In the genomic region with DNA sequence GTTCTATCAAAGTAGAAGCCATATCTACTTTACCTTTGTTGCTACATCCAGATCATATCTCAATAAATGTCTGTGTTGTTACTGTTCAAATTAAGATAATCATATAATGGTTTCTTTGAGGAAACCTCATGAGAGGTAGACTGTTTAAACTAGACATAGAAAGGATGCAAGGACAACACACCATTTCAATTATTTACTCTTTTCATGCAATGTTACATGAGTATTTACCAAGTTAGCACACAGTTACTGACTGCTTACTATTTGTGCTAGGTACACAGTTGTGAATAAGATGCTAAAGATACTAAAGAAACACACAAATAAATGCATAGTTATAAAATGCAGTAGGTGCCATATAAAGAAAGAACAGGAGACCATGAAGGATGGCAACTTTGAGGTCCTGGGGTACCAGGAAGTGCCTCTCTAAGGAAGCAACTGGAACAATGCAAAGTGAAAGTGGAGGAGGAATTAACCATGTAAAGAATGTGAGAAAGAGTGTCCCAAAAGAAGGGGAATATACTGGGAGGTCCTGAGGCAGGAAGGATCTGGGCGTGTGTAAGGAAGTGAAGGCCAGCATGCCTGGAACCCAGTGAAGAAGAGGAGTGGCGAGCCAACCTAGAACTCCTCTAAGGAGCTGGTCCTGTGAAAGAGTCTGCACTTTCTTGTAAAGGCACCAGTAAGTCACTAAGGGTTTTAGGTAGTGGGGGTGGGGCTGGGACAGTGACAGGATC, we compare ENCODE assay signal across 2 cellular contexts.
TF ChIP-seq lines count a peak whose summit lies in the region.

No MANE protein-coding gene starts in this region.

TF ChIP-seq in A549, 52 proteins besides CTCF, POLR2A, EP300 and RAD21:
- no peak for TF ChIP-seq RARB (CRISPR knock-in tag; IDR thresholded peaks at IDR 0.05)
TF ChIP-seq in A549: peak in this region for 0.

TF ChIP-seq in GM23338, 12 proteins besides CTCF, POLR2A, EP300 and RAD21:
- no peak for TF ChIP-seq EZH2phosphoT487 (IDR thresholded peaks at IDR 0.05; ENCODE audit: unreplicated experiment)
- TF ChIP-seq CREB1 (CRISPR knock-in tag; IDR thresholded peaks at IDR 0.05; ENCODE audit: low read depth) = no peak
- TF ChIP-seq EZH2 (IDR thresholded peaks at IDR 0.05; ENCODE audit: low read depth, unreplicated experiment) = no peak
- TF ChIP-seq, protein P1, sequence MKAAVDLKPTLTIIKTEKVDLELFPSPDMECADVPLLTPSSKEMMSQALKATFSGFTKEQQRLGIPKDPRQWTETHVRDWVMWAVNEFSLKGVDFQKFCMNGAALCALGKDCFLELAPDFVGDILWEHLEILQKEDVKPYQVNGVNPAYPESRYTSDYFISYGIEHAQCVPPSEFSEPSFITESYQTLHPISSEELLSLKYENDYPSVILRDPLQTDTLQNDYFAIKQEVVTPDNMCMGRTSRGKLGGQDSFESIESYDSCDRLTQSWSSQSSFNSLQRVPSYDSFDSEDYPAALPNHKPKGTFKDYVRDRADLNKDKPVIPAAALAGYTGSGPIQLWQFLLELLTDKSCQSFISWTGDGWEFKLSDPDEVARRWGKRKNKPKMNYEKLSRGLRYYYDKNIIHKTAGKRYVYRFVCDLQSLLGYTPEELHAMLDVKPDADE (IDR thresholded peaks at IDR 0.05) = no peak
- TF ChIP-seq, protein P2, sequence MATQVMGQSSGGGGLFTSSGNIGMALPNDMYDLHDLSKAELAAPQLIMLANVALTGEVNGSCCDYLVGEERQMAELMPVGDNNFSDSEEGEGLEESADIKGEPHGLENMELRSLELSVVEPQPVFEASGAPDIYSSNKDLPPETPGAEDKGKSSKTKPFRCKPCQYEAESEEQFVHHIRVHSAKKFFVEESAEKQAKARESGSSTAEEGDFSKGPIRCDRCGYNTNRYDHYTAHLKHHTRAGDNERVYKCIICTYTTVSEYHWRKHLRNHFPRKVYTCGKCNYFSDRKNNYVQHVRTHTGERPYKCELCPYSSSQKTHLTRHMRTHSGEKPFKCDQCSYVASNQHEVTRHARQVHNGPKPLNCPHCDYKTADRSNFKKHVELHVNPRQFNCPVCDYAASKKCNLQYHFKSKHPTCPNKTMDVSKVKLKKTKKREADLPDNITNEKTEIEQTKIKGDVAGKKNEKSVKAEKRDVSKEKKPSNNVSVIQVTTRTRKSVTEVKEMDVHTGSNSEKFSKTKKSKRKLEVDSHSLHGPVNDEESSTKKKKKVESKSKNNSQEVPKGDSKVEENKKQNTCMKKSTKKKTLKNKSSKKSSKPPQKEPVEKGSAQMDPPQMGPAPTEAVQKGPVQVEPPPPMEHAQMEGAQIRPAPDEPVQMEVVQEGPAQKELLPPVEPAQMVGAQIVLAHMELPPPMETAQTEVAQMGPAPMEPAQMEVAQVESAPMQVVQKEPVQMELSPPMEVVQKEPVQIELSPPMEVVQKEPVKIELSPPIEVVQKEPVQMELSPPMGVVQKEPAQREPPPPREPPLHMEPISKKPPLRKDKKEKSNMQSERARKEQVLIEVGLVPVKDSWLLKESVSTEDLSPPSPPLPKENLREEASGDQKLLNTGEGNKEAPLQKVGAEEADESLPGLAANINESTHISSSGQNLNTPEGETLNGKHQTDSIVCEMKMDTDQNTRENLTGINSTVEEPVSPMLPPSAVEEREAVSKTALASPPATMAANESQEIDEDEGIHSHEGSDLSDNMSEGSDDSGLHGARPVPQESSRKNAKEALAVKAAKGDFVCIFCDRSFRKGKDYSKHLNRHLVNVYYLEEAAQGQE (IDR thresholded peaks at IDR 0.05; ENCODE audit: unreplicated experiment) = no peak
- no peak for TF ChIP-seq ZNF114 (CRISPR knock-in tag; IDR thresholded peaks at IDR 0.05)
- no peak for TF ChIP-seq NANOG (IDR thresholded peaks at IDR 0.05; ENCODE audit: borderline replicate concordance)
- no peak for TF ChIP-seq ZNF331 (CRISPR knock-in tag; IDR thresholded peaks at IDR 0.05; ENCODE audit: low read depth)
- TF ChIP-seq, protein P3, sequence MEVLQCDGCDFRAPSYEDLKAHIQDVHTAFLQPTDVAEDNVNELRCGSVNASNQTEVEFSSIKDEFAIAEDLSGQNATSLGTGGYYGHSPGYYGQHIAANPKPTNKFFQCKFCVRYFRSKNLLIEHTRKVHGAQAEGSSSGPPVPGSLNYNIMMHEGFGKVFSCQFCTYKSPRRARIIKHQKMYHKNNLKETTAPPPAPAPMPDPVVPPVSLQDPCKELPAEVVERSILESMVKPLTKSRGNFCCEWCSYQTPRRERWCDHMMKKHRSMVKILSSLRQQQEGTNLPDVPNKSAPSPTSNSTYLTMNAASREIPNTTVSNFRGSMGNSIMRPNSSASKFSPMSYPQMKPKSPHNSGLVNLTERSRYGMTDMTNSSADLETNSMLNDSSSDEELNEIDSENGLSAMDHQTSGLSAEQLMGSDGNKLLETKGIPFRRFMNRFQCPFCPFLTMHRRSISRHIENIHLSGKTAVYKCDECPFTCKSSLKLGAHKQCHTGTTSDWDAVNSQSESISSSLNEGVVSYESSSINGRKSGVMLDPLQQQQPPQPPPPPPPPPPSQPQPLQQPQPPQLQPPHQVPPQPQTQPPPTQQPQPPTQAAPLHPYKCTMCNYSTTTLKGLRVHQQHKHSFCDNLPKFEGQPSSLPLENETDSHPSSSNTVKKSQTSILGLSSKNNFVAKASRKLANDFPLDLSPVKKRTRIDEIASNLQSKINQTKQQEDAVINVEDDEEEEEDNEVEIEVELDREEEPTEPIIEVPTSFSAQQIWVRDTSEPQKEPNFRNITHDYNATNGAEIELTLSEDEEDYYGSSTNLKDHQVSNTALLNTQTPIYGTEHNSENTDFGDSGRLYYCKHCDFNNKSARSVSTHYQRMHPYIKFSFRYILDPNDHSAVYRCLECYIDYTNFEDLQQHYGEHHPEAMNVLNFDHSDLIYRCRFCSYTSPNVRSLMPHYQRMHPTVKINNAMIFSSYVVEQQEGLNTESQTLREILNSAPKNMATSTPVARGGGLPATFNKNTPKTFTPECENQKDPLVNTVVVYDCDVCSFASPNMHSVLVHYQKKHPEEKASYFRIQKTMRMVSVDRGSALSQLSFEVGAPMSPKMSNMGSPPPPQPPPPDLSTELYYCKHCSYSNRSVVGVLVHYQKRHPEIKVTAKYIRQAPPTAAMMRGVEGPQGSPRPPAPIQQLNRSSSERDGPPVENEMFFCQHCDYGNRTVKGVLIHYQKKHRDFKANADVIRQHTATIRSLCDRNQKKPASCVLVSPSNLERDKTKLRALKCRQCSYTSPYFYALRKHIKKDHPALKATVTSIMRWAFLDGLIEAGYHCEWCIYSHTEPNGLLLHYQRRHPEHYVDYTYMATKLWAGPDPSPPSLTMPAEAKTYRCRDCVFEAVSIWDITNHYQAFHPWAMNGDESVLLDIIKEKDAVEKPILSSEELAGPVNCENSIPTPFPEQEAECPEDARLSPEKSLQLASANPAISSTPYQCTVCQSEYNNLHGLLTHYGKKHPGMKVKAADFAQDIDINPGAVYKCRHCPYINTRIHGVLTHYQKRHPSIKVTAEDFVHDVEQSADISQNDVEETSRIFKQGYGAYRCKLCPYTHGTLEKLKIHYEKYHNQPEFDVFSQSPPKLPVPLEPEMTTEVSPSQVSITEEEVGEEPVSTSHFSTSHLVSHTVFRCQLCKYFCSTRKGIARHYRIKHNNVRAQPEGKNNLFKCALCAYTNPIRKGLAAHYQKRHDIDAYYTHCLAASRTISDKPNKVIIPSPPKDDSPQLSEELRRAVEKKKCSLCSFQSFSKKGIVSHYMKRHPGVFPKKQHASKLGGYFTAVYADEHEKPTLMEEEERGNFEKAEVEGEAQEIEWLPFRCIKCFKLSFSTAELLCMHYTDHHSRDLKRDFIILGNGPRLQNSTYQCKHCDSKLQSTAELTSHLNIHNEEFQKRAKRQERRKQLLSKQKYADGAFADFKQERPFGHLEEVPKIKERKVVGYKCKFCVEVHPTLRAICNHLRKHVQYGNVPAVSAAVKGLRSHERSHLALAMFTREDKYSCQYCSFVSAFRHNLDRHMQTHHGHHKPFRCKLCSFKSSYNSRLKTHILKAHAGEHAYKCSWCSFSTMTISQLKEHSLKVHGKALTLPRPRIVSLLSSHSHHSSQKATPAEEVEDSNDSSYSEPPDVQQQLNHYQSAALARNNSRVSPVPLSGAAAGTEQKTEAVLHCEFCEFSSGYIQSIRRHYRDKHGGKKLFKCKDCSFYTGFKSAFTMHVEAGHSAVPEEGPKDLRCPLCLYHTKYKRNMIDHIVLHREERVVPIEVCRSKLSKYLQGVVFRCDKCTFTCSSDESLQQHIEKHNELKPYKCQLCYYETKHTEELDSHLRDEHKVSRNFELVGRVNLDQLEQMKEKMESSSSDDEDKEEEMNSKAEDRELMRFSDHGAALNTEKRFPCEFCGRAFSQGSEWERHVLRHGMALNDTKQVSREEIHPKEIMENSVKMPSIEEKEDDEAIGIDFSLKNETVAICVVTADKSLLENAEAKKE (CRISPR knock-in tag; IDR thresholded peaks at IDR 0.05) = no peak
- TF ChIP-seq STAT1 (IDR thresholded peaks at IDR 0.05; ENCODE audit: unreplicated experiment) = no peak
- no peak for TF ChIP-seq JUNB (IDR thresholded peaks at IDR 0.05; ENCODE audit: unreplicated experiment)
- TF ChIP-seq POLR2AphosphoS5 (IDR thresholded peaks at IDR 0.05; ENCODE audit: low read depth) = no peak
